In genomic region chr21:38097789-38098188, GRCh38 we compare ENCODE assay signal across 8 cellular contexts.
"Had no signal": no experiment of that assay in that cellular context is flagged by ENCODE, and none has a peak within 500 bp of the region (broad histone marks: within the 10 kb centered on the region; RNA-seq: fewer than 3 reads in every experiment).

No MANE protein-coding gene starts in this region.

- ATAC-seq: GM12878 had no signal

- H3K4me3 ChIP-seq: GM12878 had no signal

- FAIRE-seq: G401.6, GM12878, GM12891, GM12892, GM18507, GM19239 had no signal

- DNase-seq: GDM1, GF-D8 had no signal
